1 cellular context compared by ENCODE assay signal in genomic region chr18:36064027-36064808, GRCh38.
TF ChIP-seq lines count a peak whose summit lies in the region.

No MANE protein-coding gene starts in this region.

TF ChIP-seq in HepG2, 621 proteins besides CTCF, POLR2A, EP300 and RAD21 (continued from another document):
- TF ChIP-seq ZNF687 (CRISPR knock-in tag; IDR thresholded peaks at IDR 0.05): peak; percentile 12; the same call in 1 of the 2 replicates
- peak; percentile 5; the same call in 1 of the 2 replicates for TF ChIP-seq ZBTB33 (CRISPR knock-in tag; IDR thresholded peaks at IDR 0.05)
- peak; percentile 70 for TF ChIP-seq NFYB (CRISPR knock-in tag; IDR thresholded peaks at IDR 0.05)
TF ChIP-seq in HepG2: peak in this region for 6.
